In the genomic region with DNA sequence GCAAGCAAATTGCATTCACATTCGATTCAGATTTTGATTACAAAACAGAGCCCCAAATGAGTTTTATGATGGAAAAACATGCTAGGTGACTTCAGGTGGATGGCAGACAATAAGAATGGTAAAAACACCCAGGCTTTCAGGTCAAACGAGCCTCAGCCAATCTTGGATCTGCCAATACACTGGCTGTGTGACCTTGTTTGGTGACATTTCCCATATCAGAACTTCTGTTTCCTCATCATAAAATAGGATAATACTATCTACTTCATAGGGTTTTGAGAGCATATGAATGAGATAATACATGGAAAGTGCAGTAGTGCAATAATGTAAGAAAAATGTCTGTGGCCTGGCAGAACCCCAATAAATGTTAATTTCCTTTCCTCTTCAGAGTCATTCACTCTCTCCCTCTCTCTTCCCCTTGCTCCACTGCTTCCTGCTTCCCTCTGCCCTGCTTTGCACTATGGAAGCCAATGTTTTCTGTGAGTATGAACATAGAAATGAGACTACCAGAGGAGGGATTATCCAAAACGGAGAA, we compare ENCODE assay signal across 23 cellular contexts. TPM values are rescaled to one million over a fixed set of nuclear protein-coding genes. Genes with fewer than 3 reads are reported as not detected.
A peak's percentile ranks its signal among the peaks of the same experiment; 100 is the strongest.
DNase-seq lines count a peak whose midpoint lies in the region; ATAC-seq and TF ChIP-seq lines count a peak whose summit lies in the region.
"Had no signal": no experiment of that assay in that cellular context is flagged by ENCODE, and none has a peak within 500 bp of the region (broad histone marks: within the 10 kb centered on the region; RNA-seq: fewer than 3 reads in every experiment).

No MANE protein-coding gene starts in this region.

- no peak overlapping the region for H3K9ac ChIP-seq in GM23248

- H3K27me3 ChIP-seq in GM23248 (replicated peaks; ENCODE audit: insufficient read depth) = peaks cover 23% of the 10 kb centered on the region
- no peaks in the 10 kb centered on the region for H3K27me3 ChIP-seq in esophagus muscularis mucosa
- H3K27me3 ChIP-seq in osteoblast (ENCODE audit: insufficient read depth, low read length) = no peaks in the 10 kb centered on the region
- H3K27me3 ChIP-seq: breast epithelium had no signal

- in situ Hi-C loops in GM23248 (cut with MboI) = no loop called here

- H3K4me2 ChIP-seq in GM23248 (ENCODE audit: unreplicated experiment) = no peak overlapping the region
- H3K4me2 ChIP-seq in osteoblast (ENCODE audit: insufficient read depth, low read length) = no peak overlapping the region

- no peaks in the 10 kb centered on the region for H3K79me2 ChIP-seq in GM23248 (ENCODE audit: insufficient read depth)
- no peaks in the 10 kb centered on the region for H3K79me2 ChIP-seq in osteoblast (ENCODE audit: insufficient read depth, low read length)

- H3K36me3 ChIP-seq in GM23248 (ENCODE audit: low read depth) (no peaks in the 10 kb centered on the region), esophagus muscularis mucosa (no peaks in the 10 kb centered on the region), osteoblast (ENCODE audit: insufficient read depth, low read length) (no peaks in the 10 kb centered on the region)
- H3K36me3 ChIP-seq: breast epithelium had no signal

- no peak for TF ChIP-seq POLR2A in esophagus muscularis mucosa (IDR thresholded peaks at IDR 0.05; ENCODE audit: low read depth)

- H3K4me1 ChIP-seq in GM23248 (ENCODE audit: insufficient read depth) (no peaks in the 10 kb centered on the region), esophagus muscularis mucosa (no peaks in the 10 kb centered on the region), osteoblast (ENCODE audit: insufficient read depth, low read length) (peaks cover 23% of the 10 kb centered on the region)

- DNase-seq in GM23248 (peak; percentile 28), RPMI7951 (ENCODE audit: low read depth) (peak; percentile 47), esophagus muscularis mucosa (ENCODE audit: extremely low spot score) (peak; percentile 21), osteoblast (ENCODE audit: insufficient read length, low spot score, missing footprints) (peak; percentile 31), Right ventricle myocardium superior (no peak), SHP77 (lab: John Stamatoyannopoulos, UW) (no peak)
- no peak for DNase-seq in stimulated activated CD4-positive, alpha-beta T cell treated with anti-CD3 and anti-CD28 coated beads, Interleukin-1b, Interleukin-23, amount 100 ng/mL, for 48 hours
- DNase-seq: activated CD4-positive, alpha-beta memory T cell treated with anti-CD3 and anti-CD28 coated beads for 36 hours; activated T-cell treated with anti-CD3 and anti-CD28 coated beads, Interleukin-2, amount 50 U/mL, for 4 hours; AML-193; COR-L47; head of caudate nucleus; Kasumi-1; NCI-H1436; posterior cingulate gyrus; stimulated activated CD4-positive, alpha-beta T cell treated with anti-CD3 and anti-CD28 coated beads, Interleukin-4, amount 100 ng/mL, for 4 hours; substantia nigra had no signal

- H3K4me3 ChIP-seq in GM23248 (no peak overlapping the region), esophagus muscularis mucosa (no peak overlapping the region), osteoblast (ENCODE audit: insufficient read depth, low read length) (no peak overlapping the region)
- H3K4me3 ChIP-seq: breast epithelium had no signal

- intact Hi-C loops in esophagus muscularis mucosa (cut with DNase I) = no loop called here
- intact Hi-C loops in Right ventricle myocardium superior (cut with DNase I) = no loop called here

- H4K20me1 ChIP-seq in GM23248 (ENCODE audit: insufficient read depth) (no peaks in the 10 kb centered on the region), osteoblast (ENCODE audit: insufficient read depth, low read length) (no peaks in the 10 kb centered on the region)

- ATAC-seq in Right ventricle myocardium superior (ENCODE audit: poor library complexity) = no peak
- no peak for ATAC-seq in GM18861 (IDR thresholded peaks at IDR 0.05; ENCODE audit: unreplicated experiment)
- ATAC-seq: activated naive CD4-positive, alpha-beta T cell treated with anti-CD3 and anti-CD28 coated beads, Interleukin-2, amount 50 U/mL, for 72 hours; activated T-cell treated with anti-CD3 and anti-CD28 coated beads, Interleukin-2, amount 50 U/mL, for 4 hours; natural killer cell treated with Interleukin-12 subunit alpha and Interleukin-12 subunit beta and Interleukin-15 and Interleukin-18, amount 100 ng/mL, for 72 hours had no signal

- 46 to 48% methylated on average over 3 of the region's 3 CpGs for WGBS in GM23248 (ENCODE audit: low coverage in 1 of 2, low lambda C conversion rate in 2 of 2, missing lambda C conversion rate in 2 of 2), 2 experiments
- 84% methylated on average over 3 of the region's 3 CpGs for WGBS in esophagus muscularis mucosa

- no peak for TF ChIP-seq EP300 in esophagus muscularis mucosa (IDR thresholded peaks at IDR 0.05)

- no peak for TF ChIP-seq CTCF in esophagus muscularis mucosa (IDR thresholded peaks at IDR 0.05)
- no peak for TF ChIP-seq CTCF in osteoblast (IDR thresholded peaks at IDR 0.05; ENCODE audit: extremely low read depth, low read depth, low read length)

- no peaks in the 10 kb centered on the region for H3K9me2 ChIP-seq in GM23248 (ENCODE audit: insufficient read depth)

- no peaks in the 10 kb centered on the region for H3K9me3 ChIP-seq in GM23248 (ENCODE audit: low read depth)
- peaks cover 0 to 9% (median 0%) of the 10 kb centered on the region in 4 donors for H3K9me3 ChIP-seq in esophagus muscularis mucosa
- H3K9me3 ChIP-seq in osteoblast (ENCODE audit: low read depth, low read length) = no peaks in the 10 kb centered on the region

- no peaks in the 10 kb centered on the region for H3F3A ChIP-seq in GM23248 (ENCODE audit: insufficient read depth)

- H2AFZ ChIP-seq in GM23248 = no peak overlapping the region
- H2AFZ ChIP-seq in osteoblast (ENCODE audit: low read length) = no peak overlapping the region

- H3K27ac ChIP-seq in GM23248 (no peak overlapping the region), esophagus muscularis mucosa (replicated peaks in 1 of 4) (no peak overlapping the region), osteoblast (ENCODE audit: low read depth, low read length) (no peak overlapping the region)
- H3K27ac ChIP-seq: breast epithelium, epithelial cell of prostate had no signal

RNA-seq across cellular contexts. Expression of a gene that starts 54.7 kb away (rescaled TPM):
- not detected in 2 replicates for total RNA-seq in GM23248 (2014; rRNA removed; shearing (Covaris generic))
- polyA plus RNA-seq in GM23248 (2016; fragmentation: Nextera tagmentation; extraction: Ambion mirVana) = 0.21 and 0.37 TPM in 2 replicates
- total RNA-seq in RPMI7951 (2014; rRNA removed; shearing (Covaris generic)) = 6.8 and 7.9 TPM in 2 replicates
- total RNA-seq in esophagus muscularis mucosa (1 to 10 TPM in 3 of 4 donors, under 1 TPM in 1; 0.66 to 2.1 (median 1.5) TPM), osteoblast (2.9 and 4.0 TPM in 2 replicates), Right ventricle myocardium superior (309 TPM)
- total RNA-seq: activated naive CD4-positive, alpha-beta T cell treated with anti-CD3 and anti-CD28 coated beads, Interleukin-2, amount 50 U/mL, for 72 hours; dermis microvascular lymphatic vessel endothelial cell had no signal

Comparison
In these comparisons a context has a peak if more than half of its experiments do, and no peak if none do; other contexts are left out.
1. DNase-seq: peak in GM23248 (single experiment), RPMI7951 (single experiment), esophagus muscularis mucosa (single experiment) and osteoblast (single experiment); none in Right ventricle myocardium superior (single experiment), SHP77 (0 of 2) and stimulated activated CD4-positive, alpha-beta T cell treated with anti-CD3 and anti-CD28 coated beads, Interleukin-1b, Interleukin-23, amount 100 ng/mL, for 48 hours (single experiment).
2. RNA of a gene that starts 54.7 kb away (total RNA-seq): 309 TPM in Right ventricle myocardium superior (single experiment); 6.8 to 7.9 TPM in RPMI7951, 2.9 to 4.0 TPM in osteoblast, 0.66 to 2.1 TPM in esophagus muscularis mucosa and not detected in GM23248; every median in the first group is over 10 times any median in the second.